Comparison of ENCODE assay signal across 8 cellular contexts in the genomic region with DNA sequence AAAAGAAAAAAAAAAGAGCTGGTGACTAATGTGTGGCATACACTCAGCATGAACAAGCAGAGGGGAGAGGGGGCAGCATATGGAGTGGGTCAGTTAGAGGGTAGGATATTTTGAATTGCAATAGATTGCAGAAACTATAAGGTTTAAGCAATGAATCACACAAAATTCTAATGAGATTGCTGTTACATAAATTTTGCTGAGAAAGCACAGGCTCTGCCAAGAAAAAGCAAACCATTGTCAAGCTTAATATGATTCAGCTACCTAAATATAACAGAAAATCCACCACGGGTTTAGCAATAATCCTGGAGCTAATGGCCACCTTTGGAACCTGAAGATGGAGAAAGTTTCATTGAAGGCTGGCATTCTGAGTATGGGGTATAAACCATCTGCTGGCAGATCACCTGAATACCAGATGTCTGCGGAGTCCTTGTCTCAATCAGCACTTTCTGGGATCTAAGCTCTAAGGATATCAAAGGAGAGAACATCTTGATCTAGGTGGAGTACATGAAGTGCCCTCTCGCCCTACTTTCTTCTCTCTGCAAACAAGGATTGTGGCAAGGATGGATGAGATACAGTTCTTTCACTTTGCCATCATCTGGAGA. TPM values are rescaled to one million over a fixed set of nuclear protein-coding genes. Genes with fewer than 3 reads are reported as not detected.
DNase-seq lines count a peak whose midpoint lies in the region; ATAC-seq and TF ChIP-seq lines count a peak whose summit lies in the region.

No MANE protein-coding gene starts in this region.

- H3K4me3 ChIP-seq in RWPE2 (ENCODE audit: severe bottlenecking): no peak overlapping the region
- no peak overlapping the region for H3K4me3 ChIP-seq in skeletal muscle cell (ENCODE audit: low read depth, low read length)
- no peak overlapping the region for H3K4me3 ChIP-seq in spleen

- H3K9me3 ChIP-seq in RWPE2 (ENCODE audit: severe bottlenecking) (no peaks in the 10 kb centered on the region), spleen (no peaks in the 10 kb centered on the region)

- peak; percentile 99 for ATAC-seq in RWPE2 (ENCODE audit: low read depth)
- ATAC-seq in HG02571 (IDR thresholded peaks at IDR 0.05; ENCODE audit: unreplicated experiment): no peak

- H3K27ac ChIP-seq in RWPE2 (ENCODE audit: poor library complexity, severe bottlenecking) (peak overlapping the region; percentile 59), spleen (no peak overlapping the region)

- H3K36me3 ChIP-seq in RWPE2 (ENCODE audit: low read depth) (peaks cover 32% of the 10 kb centered on the region), spleen (peaks cover 0 to 81% (median 30%) of the 10 kb centered on the region in 6 donors)

- peak; percentile 88 for DNase-seq in GM03348 (ENCODE audit: low spot score)
- peak; percentile 85 for DNase-seq in RWPE2 (ENCODE audit: low spot score)
- peak; percentile 95 for DNase-seq in fibroblast of gingiva (ENCODE audit: low read depth)
- DNase-seq in skeletal muscle cell (ENCODE audit: low read depth): peak; percentile 89
- no peak for DNase-seq in spleen
- no peak for DNase-seq in SIG-M5 (lab: John Stamatoyannopoulos, UW)
- DNase-seq in stimulated activated CD4-positive, alpha-beta T cell treated with anti-CD3 and anti-CD28 coated beads, Interleukin-2, amount 100 ng/mL, for 48 hours: no peak

- TF ChIP-seq CTCF in RWPE2 (IDR thresholded peaks at IDR 0.05; ENCODE audit: poor library complexity, severe bottlenecking): peak; percentile 7
- TF ChIP-seq CTCF in spleen (IDR thresholded peaks at IDR 0.05 in 8 of 11, conservative IDR thresholded peaks at IDR 0.05 in 3 of 11): no peak

- TF ChIP-seq POLR2A in spleen (IDR thresholded peaks at IDR 0.05): no peak

- H3K4me1 ChIP-seq in RWPE2 (ENCODE audit: insufficient read depth, poor library complexity, severe bottlenecking) (peaks cover 23% of the 10 kb centered on the region), spleen (peaks cover 0 to 23% (median 6%) of the 10 kb centered on the region in 6 donors)

- 83 to 92% (median 89%) methylated on average over 3 of the region's 3 CpGs for WGBS in spleen, 5 donors

- no peaks in the 10 kb centered on the region for H3K27me3 ChIP-seq in RWPE2 (ENCODE audit: insufficient read depth, poor library complexity, severe bottlenecking)
- H3K27me3 ChIP-seq in spleen (replicated peaks in 1 of 7): no peaks in the 10 kb centered on the region

- intact Hi-C loops in spleen (cut with DNase I; ENCODE audit: low total_unique reads): no loop called here

RNA-seq across cellular contexts. Expression of a gene that starts 30.3 kb away (rescaled TPM):
- not detected for total RNA-seq in spleen
- polyA plus RNA-seq in spleen: 1 to 10 TPM in 1 of 3 donors, under 1 TPM in 1, not detected in 1; 0.18 to 1.7 TPM

RNA-seq across cellular contexts. Expression of a gene that starts 59.2 kb away (rescaled TPM):
- total RNA-seq in spleen: 10 to 100 TPM; 48.2 to 66.3 (median 58.6) TPM
- 10 to 100 TPM; 27.5 to 49.6 (median 39.2) TPM for polyA plus RNA-seq in spleen

Comparison
In these comparisons a context has a peak if more than half of its experiments do, and no peak if none do; other contexts are left out.
1. DNase-seq: peak in GM03348 (single experiment), RWPE2 (single experiment), fibroblast of gingiva (single experiment) and skeletal muscle cell (single experiment); none in spleen (single experiment), SIG-M5 (single experiment) and stimulated activated CD4-positive, alpha-beta T cell treated with anti-CD3 and anti-CD28 coated beads, Interleukin-2, amount 100 ng/mL, for 48 hours (0 of 2).